In the genomic region with DNA sequence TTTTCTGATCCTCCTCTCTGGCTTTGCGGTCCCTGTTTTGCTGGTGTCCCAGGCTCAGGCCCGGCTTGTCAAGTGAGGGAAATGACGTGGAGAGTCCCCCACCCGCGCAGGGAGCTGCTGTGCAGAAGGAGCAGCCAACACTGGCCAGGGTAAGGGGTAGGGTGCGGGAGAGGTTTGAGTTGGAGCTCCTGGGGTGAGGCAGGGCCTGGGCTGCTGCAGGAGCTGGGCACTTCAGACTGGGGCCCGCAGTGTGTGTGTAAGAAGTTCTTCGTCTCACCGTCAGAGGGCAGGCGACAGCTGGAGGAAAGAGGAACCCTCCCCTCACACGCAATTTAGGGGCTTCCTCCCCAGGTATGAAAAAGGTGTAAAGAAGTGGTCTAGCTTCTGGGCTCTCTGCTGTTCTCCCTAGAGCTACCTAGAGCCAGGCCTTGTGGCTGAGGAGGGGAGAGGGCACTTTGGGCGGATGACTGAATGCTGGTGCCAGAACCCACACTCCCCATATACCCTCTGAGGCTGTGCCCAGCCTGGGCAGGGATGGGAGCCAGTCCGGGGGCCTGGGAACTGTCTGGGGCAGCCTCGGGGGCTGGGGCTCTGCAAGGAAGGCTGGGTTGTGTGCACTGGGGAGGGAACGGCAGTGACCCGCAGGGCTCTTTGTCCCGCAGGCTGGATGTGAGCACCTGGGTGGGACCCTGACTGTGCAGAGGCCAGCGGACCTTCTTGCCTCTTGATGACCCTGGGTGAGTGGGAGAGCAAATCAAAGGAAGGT, we compare ENCODE assay signal across 13 cellular contexts. TPM values are rescaled to one million over a fixed set of nuclear protein-coding genes. Genes with fewer than 3 reads are reported as not detected.
DNase-seq lines count a peak whose midpoint lies in the region; ATAC-seq and TF ChIP-seq lines count a peak whose summit lies in the region.
"Had no signal": no experiment of that assay in that cellular context is flagged by ENCODE, and none has a peak within 500 bp of the region (broad histone marks: within the 10 kb centered on the region; RNA-seq: fewer than 3 reads in every experiment).

No MANE protein-coding gene starts in this region.

- H3K4me2 ChIP-seq in IMR-90 (ENCODE audit: low read depth, low read length) (no peak overlapping the region), neural cell (ENCODE audit: low read length) (no peak overlapping the region)
- H3K4me2 ChIP-seq: KMS-11 had no signal

- no peak overlapping the region for H3K23ac ChIP-seq in IMR-90 (ENCODE audit: low read depth, low read length)

- H2BK20ac ChIP-seq in IMR-90 (ENCODE audit: low read depth, low read length), result no peak overlapping the region

- H3K36me3 Mint-ChIP-seq in activated naive CD4-positive, alpha-beta T cell treated with anti-CD3 and anti-CD28 coated beads, Interleukin-2, amount 50 U/mL, for 72 hours, result no peaks in the 10 kb centered on the region

- dilution Hi-C loops in IMR-90 (cut with HindIII; ENCODE audit: low sequenced_read_pairs, unreplicated experiment), result no loop called here

- H2BK120ac ChIP-seq in IMR-90 (ENCODE audit: low read depth, low read length), result no peak overlapping the region

- H3K36me3 ChIP-seq in IMR-90 (ENCODE audit: control insufficient read depth, insufficient read depth, low read length), result no peaks in the 10 kb centered on the region
- H3K36me3 ChIP-seq in neural cell (ENCODE audit: insufficient read depth, low read length), result peaks cover 3% of the 10 kb centered on the region
- H3K36me3 ChIP-seq: SJSA1 had no signal

- H3K27ac ChIP-seq in C4-2B (no peak overlapping the region), IMR-90 (ENCODE audit: insufficient read depth, low read length) (no peak overlapping the region), neural cell (ENCODE audit: low read length) (peak overlapping the region; percentile 47)
- H3K27ac ChIP-seq: KMS-11, SJSA1 had no signal

- no peak overlapping the region for H2BK5ac ChIP-seq in IMR-90 (ENCODE audit: low read depth, low read length, poor library complexity, severe bottlenecking)

- no peaks in the 10 kb centered on the region for H3K9me1 ChIP-seq in IMR-90 (ENCODE audit: insufficient read depth, low read length)

- no peak overlapping the region for H4K8ac ChIP-seq in IMR-90 (ENCODE audit: low read depth in 2 of 2, low read length in 2 of 2)

- no peak overlapping the region for H2AK5ac ChIP-seq in IMR-90 (ENCODE audit: low read depth, low read length)

- H4K5ac ChIP-seq in IMR-90 (ENCODE audit: low read depth, low read length), result no peak overlapping the region

- intact Hi-C loops in IMR-90 (cut with micrococcal nuclease), result no loop called here

- no peak overlapping the region for H3K18ac ChIP-seq in IMR-90 (ENCODE audit: low read depth, low read length)

- H3K9me2 ChIP-seq in neural cell (ENCODE audit: insufficient read depth, low read length), result no peaks in the 10 kb centered on the region

- H2AFZ ChIP-seq in IMR-90 (replicated peaks; ENCODE audit: low read length, poor library complexity) (no peak overlapping the region), neural cell (ENCODE audit: low read depth, low read length) (no peak overlapping the region)

- H3K9me3 Mint-ChIP-seq in activated naive CD4-positive, alpha-beta T cell treated with anti-CD3 and anti-CD28 coated beads, Interleukin-2, amount 50 U/mL, for 72 hours, result no peaks in the 10 kb centered on the region

- H3K79me2 ChIP-seq in neural cell (replicated peaks; ENCODE audit: insufficient read depth, low read length), result peaks cover 77% of the 10 kb centered on the region

- in situ Hi-C loops in IMR-90 (cut with MboI; ENCODE audit: low sequenced_read_pairs), result no loop called here

- no peak for DNase-seq in IMR-90
- no peak for DNase-seq in activated naive CD4-positive, alpha-beta T cell treated with anti-CD3 and anti-CD28 coated beads, Interleukin-2, amount 50 U/mL, for 72 hours (ENCODE audit: low spot score in 2 of 2)
- no peak for DNase-seq in germinal center (ENCODE audit: low spot score)
- DNase-seq: activated CD4-positive, alpha-beta T cell treated with anti-CD3 and anti-CD28 coated beads for 36 hours; activated effector memory CD4-positive, alpha-beta T cell treated with anti-CD3 and anti-CD28 coated beads, Interleukin-2, amount 50 U/mL, for 16 hours; stimulated activated CD8-positive, alpha-beta memory T cell treated with anti-CD3 and anti-CD28 coated beads, Interleukin-4, amount 100 ng/mL, for 48 hours had no signal

- 0 out of 2 replicates have a peak, but pooled peaks have one; percentile 14 for ATAC-seq in IMR-90 (ENCODE audit: low read depth)
- peak; percentile 19 for ATAC-seq in esophagus mucosa
- ATAC-seq in activated naive CD4-positive, alpha-beta T cell treated with anti-CD3 and anti-CD28 coated beads, Interleukin-2, amount 50 U/mL, for 72 hours, result no peak
- ATAC-seq in HG03354 (IDR thresholded peaks at IDR 0.05; ENCODE audit: poor library complexity, severe bottlenecking, unreplicated experiment), result no peak
- no peak for ATAC-seq in GM19452 (IDR thresholded peaks at IDR 0.05; ENCODE audit: unreplicated experiment)
- ATAC-seq: activated CD4-positive, alpha-beta T cell treated with anti-CD3 and anti-CD28 coated beads for 36 hours had no signal

- WGBS in IMR-90 (ENCODE audit: extremely low coverage in 2 of 2, insufficient read length in 1 of 2), 2 experiments, result 79% methylated on average over 3 of the region's 18 CpGs; no CpG with 5 or more reads in 1 of the 2 experiments

- no peak overlapping the region for H3K27ac Mint-ChIP-seq in activated naive CD4-positive, alpha-beta T cell treated with anti-CD3 and anti-CD28 coated beads, Interleukin-2, amount 50 U/mL, for 72 hours
- H3K27ac Mint-ChIP-seq: activated CD4-positive, alpha-beta T cell treated with anti-CD3 and anti-CD28 coated beads for 36 hours had no signal

- no peak overlapping the region for H3K14ac ChIP-seq in IMR-90 (replicated peaks; ENCODE audit: low read depth, low read length)

- no peak for TF ChIP-seq EP300 in neural cell (conservative IDR thresholded peaks at IDR 0.05; ENCODE audit: poor library complexity, severe bottlenecking)

- H3K27me3 ChIP-seq in IMR-90 (ENCODE audit: control insufficient read depth, insufficient read depth, low read length) (no peaks in the 10 kb centered on the region; the same call in 1 of the 2 replicates), neural cell (ENCODE audit: insufficient read depth, low read depth, low read length) (no peaks in the 10 kb centered on the region)
- H3K27me3 ChIP-seq: SJSA1 had no signal

- no peak overlapping the region for H4K91ac ChIP-seq in IMR-90 (ENCODE audit: insufficient read depth, low read depth, low read length)

- CTCF ChIA-PET in IMR-90 (lab: Yijun Ruan, JAX), result no interaction called here

- no peak for TF ChIP-seq POLR2A in IMR-90 (IDR thresholded peaks at IDR 0.05; ENCODE audit: low read depth, low read length)

- no peak overlapping the region for H3K9ac ChIP-seq in IMR-90 (ENCODE audit: low read depth, low read length)
- H3K9ac ChIP-seq in neural cell (ENCODE audit: low read length), result peak overlapping the region; percentile 16
- H3K9ac ChIP-seq: KMS-11 had no signal

- no peaks in the 10 kb centered on the region for H3K79me1 ChIP-seq in IMR-90 (ENCODE audit: low read depth in 1 of 2, low read length in 2 of 2)

- H3K9me3 ChIP-seq in IMR-90 (ENCODE audit: control insufficient read depth, insufficient read depth, low read length) (no peaks in the 10 kb centered on the region), neural cell (ENCODE audit: low read length) (no peaks in the 10 kb centered on the region)
- H3K9me3 ChIP-seq: SJSA1 had no signal

- TF ChIP-seq CTCF in C4-2B (conservative IDR thresholded peaks at IDR 0.05) (peak; percentile 48), IMR-90 (conservative IDR thresholded peaks at IDR 0.05; ENCODE audit: low read depth, low read length) (no peak), neural cell (IDR thresholded peaks at IDR 0.05; ENCODE audit: poor library complexity, severe bottlenecking) (no peak)

- no peak overlapping the region for H2AK9ac ChIP-seq in IMR-90 (replicated peaks; ENCODE audit: low read depth, low read length, poor library complexity)

- TF ChIP-seq RAD21 in IMR-90 (IDR thresholded peaks at IDR 0.05; ENCODE audit: low read length) (no peak), neural cell (conservative IDR thresholded peaks at IDR 0.05) (no peak)

- H3K4ac ChIP-seq in IMR-90 (ENCODE audit: low read depth, low read length), result no peak overlapping the region

- BruUV-seq in IMR-90 (replicated peaks; lab: Mats Ljungman, UMichigan), result no TSS peak

- H2BK15ac ChIP-seq in IMR-90 (ENCODE audit: low read depth, low read length), result no peak overlapping the region

- H4K20me1 ChIP-seq in IMR-90 (ENCODE audit: insufficient read depth, low read length) (no peaks in the 10 kb centered on the region), neural cell (ENCODE audit: insufficient read depth) (peaks cover 26% of the 10 kb centered on the region)

- no peak overlapping the region for H3K56ac ChIP-seq in IMR-90 (ENCODE audit: extremely low read depth, insufficient read depth, low read length)

- no peaks in the 10 kb centered on the region for H3F3A ChIP-seq in neural cell (ENCODE audit: insufficient read depth, low read length, poor library complexity, severe bottlenecking)

- no peaks in the 10 kb centered on the region for H3K4me1 ChIP-seq in IMR-90 (ENCODE audit: control insufficient read depth, insufficient read depth, low read length)
- H3K4me1 ChIP-seq: SJSA1 had no signal

- POLR2A ChIA-PET in IMR-90 (lab: Charles Lee; ENCODE audit: unreplicated experiment), result no interaction called here

- no peak overlapping the region for H3K4me3 ChIP-seq in IMR-90 (ENCODE audit: insufficient read depth, low read depth, low read length)
- peak overlapping the region; percentile 41 for H3K4me3 ChIP-seq in neural cell (ENCODE audit: low read length)
- H3K4me3 ChIP-seq: SJSA1 had no signal

TF ChIP-seq in IMR-90, 13 proteins besides CTCF, POLR2A, EP300 and RAD21 (continues in another document):
- TF ChIP-seq MXI1 (IDR thresholded peaks at IDR 0.05; ENCODE audit: borderline replicate concordance, low read depth, low read length) (no peak), FOS (IDR thresholded peaks at IDR 0.05; ENCODE audit: low read depth, low read length) (no peak), CEBPB (IDR thresholded peaks at IDR 0.05; ENCODE audit: low read depth, low read length) (no peak), CHD1 (IDR thresholded peaks at IDR 0.05; ENCODE audit: low read depth, low read length) (no peak)

TF ChIP-seq in neural cell, 6 proteins besides CTCF, POLR2A, EP300 and RAD21 (continues in another document):
- TF ChIP-seq MXI1 (conservative IDR thresholded peaks at IDR 0.05; ENCODE audit: poor library complexity, severe bottlenecking) (no peak), TAF1 (IDR thresholded peaks at IDR 0.05; ENCODE audit: low read depth) (no peak), POLR2AphosphoS5 (IDR thresholded peaks at IDR 0.05) (no peak), EZH2 (IDR thresholded peaks at IDR 0.05; ENCODE audit: borderline replicate concordance, insufficient read depth, low read length, poor library complexity, severe bottlenecking) (no peak)

RNA-seq across cellular contexts. Expression of a gene that starts 11.8 kb away (rescaled TPM):
- total RNA-seq in IMR-90 (2012; rRNA removed) (not detected in 2 replicates), esophagus mucosa (not detected)
- polyA plus RNA-seq in IMR-90 (2012; rRNA removed) (not detected in 2 replicates), neural cell (191 and 206 TPM in 2 replicates)
- polyA plus RNA-seq in IMR-90 (2012; cell fraction: cytosol; rRNA removed), result not detected in 2 replicates
- polyA plus RNA-seq in IMR-90 (2012; cell fraction: nucleus; rRNA removed; ENCODE audit: low replicate concordance), result not detected in 2 replicates
- polyA minus RNA-seq in neural cell, result 171 and 217 TPM in 2 replicates
- total RNA-seq in activated naive CD4-positive, alpha-beta T cell treated with anti-CD3 and anti-CD28 coated beads, Interleukin-2, amount 50 U/mL, for 72 hours, result not detected
- total RNA-seq: activated CD4-positive, alpha-beta T cell treated with anti-CD3 and anti-CD28 coated beads for 36 hours; SJSA1 had no signal

Comparison
In these comparisons a context has a peak if more than half of its experiments do, and no peak if none do; other contexts are left out.
1. ATAC-seq: peak in IMR-90 (single experiment) and esophagus mucosa (single experiment); none in activated naive CD4-positive, alpha-beta T cell treated with anti-CD3 and anti-CD28 coated beads, Interleukin-2, amount 50 U/mL, for 72 hours (0 of 2), HG03354 (single experiment) and GM19452 (single experiment).